Comparison of ENCODE assay signal across 21 cellular contexts in the genomic region with DNA sequence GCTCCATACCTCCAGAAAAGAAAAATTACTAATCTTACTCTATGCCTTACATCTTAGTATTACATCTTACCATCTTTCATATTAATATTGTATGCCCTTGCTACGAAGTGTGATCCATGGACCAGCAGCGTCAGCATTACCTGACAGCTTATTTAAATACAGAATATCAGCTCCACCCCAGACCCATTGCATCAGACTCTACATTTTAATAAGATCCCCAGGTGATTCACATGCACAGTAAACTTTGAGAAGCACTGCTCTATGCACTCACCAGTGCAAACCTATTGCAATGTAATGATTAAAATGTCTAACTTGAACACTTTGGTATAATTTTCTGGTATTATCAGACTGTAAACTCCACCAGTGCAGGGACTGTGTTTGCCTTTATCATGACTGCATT.
"Had no signal": no experiment of that assay in that cellular context is flagged by ENCODE, and none has a peak within 500 bp of the region (broad histone marks: within the 10 kb centered on the region; RNA-seq: fewer than 3 reads in every experiment).

No MANE protein-coding gene starts in this region.

- H3K4me3 ChIP-seq: SJCRH30 had no signal

- DNase-seq: KBM-7, NCI-H1092, NCI-H1105 treated with DMSO at 0.1 percent for 48 hours, NCI-H1417 treated with DMSO at 0.1 percent for 48 hours, NCI-H146, NCI-H1694 treated with DMSO at 0.1 percent for 48 hours, NCI-H2029, NCI-H2081 treated with DMSO at 0.1 percent for 48 hours, NCI-H2171, NCI-H226, NCI-H446, NCI-H510A, NCI-H524 treated with DMSO at 0.1 percent for 48 hours, NCI-H69, NCI-H774, SHP77 treated with DMSO at 0.1 percent for 48 hours, SJCRH30 had no signal

- H3K27ac ChIP-seq: RWPE1, SJCRH30 had no signal

- H3K9me3 ChIP-seq: SJCRH30 had no signal

- H3K27me3 ChIP-seq: SJCRH30 had no signal

- H3K4me1 ChIP-seq: SJCRH30 had no signal

- H3K36me3 ChIP-seq: SJCRH30 had no signal

- ATAC-seq: Panc1, Right ventricle myocardium inferior, SK-N-SH treated with all-trans-retinoic acid at 6 μM for 48 hours had no signal
